20 cellular contexts compared by ENCODE assay signal in the genomic region with DNA sequence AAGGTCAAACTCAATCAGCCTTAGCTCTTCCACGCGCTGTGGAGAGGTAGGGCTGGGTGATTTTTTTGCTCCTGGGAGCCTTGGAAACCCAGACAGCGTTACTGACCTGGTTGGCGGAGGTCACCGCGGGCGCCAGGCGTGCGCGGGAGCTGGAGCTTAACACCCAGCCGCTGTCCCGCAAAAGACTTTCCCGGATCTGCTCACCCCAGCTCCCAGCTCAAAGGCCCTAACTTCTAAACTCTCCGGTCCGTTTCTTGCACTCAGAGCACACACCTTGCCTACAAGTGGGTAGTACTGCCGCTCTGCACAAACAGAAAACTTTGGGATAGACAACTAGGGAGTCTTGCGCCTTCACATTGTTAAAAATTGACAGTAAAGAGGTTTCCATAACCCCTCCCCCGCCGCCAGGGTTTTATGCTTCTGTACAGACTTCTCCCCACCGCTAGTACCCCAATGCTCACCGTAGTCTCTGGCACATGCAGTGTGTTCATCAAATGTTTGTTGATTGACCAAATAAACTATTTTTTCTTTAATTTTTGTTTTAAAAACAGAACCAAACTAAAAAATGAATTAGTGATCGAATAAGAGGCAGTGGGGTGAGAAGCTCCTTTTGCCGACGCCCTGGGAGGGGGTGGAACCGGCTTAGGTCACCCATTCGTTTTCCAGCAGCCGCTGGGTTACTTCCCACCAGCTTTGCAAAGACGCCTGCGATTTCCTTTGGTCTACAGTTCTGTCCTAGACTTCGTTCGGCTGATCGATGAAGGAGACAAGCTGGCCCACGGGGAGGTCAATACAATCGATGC. TPM values are rescaled to one million over a fixed set of nuclear protein-coding genes. Genes with fewer than 3 reads are reported as not detected.
DNase-seq lines count a peak whose midpoint lies in the region; ATAC-seq and TF ChIP-seq lines count a peak whose summit lies in the region.
"Had no signal": no experiment of that assay in that cellular context is flagged by ENCODE, and none has a peak within 500 bp of the region (broad histone marks: within the 10 kb centered on the region; RNA-seq: fewer than 3 reads in every experiment).

No MANE protein-coding gene starts in this region.

- H3K27ac ChIP-seq in mesenchymal stem cell (ENCODE audit: low read length, poor library complexity, severe bottlenecking): no peak overlapping the region
- peak overlapping the region; percentile 95 for H3K27ac ChIP-seq in trophoblast cell (ENCODE audit: low read depth, low read length)
- H3K27ac ChIP-seq: Peyer's patch, SJCRH30 had no signal

- H2BK5ac ChIP-seq in mesenchymal stem cell (ENCODE audit: low read depth, low read length, poor library complexity, severe bottlenecking) (no peak overlapping the region), trophoblast cell (ENCODE audit: low read depth, low read length, poor library complexity) (peak overlapping the region; percentile 92)

- peaks cover 5% of the 10 kb centered on the region for H3K4me1 ChIP-seq in mesenchymal stem cell (ENCODE audit: control insufficient read depth, insufficient read depth, low read depth, low read length)
- H3K4me1 ChIP-seq in trophoblast cell (ENCODE audit: control insufficient read depth in 1 of 2, insufficient read depth in 2 of 2, low read length in 2 of 2): peaks cover 23 to 41% of the 10 kb centered on the region in 2 experiments
- H3K4me1 ChIP-seq: SJCRH30 had no signal

- H3K4me3 ChIP-seq in mesenchymal stem cell (ENCODE audit: insufficient read depth in 1 of 2, low read depth in 1 of 2, low read length in 2 of 2): peak overlapping the region in 1 of 2 experiments; percentile 79
- H3K4me3 ChIP-seq in trophoblast cell (ENCODE audit: low read depth, low read length): peak overlapping the region; percentile 51
- H3K4me3 ChIP-seq: SJCRH30 had no signal

- peak overlapping the region; percentile 93 for H4K12ac ChIP-seq in trophoblast cell (ENCODE audit: low read depth, low read length)

- H3K36me3 ChIP-seq in mesenchymal stem cell (ENCODE audit: control insufficient read depth in 1 of 2, insufficient read depth in 2 of 2, low read depth in 1 of 2, low read length in 2 of 2): no peaks in the 10 kb centered on the region
- H3K36me3 ChIP-seq in trophoblast cell (ENCODE audit: control insufficient read depth in 1 of 2, insufficient read depth in 2 of 2, low read length in 2 of 2): peaks cover 2% of the 10 kb centered on the region in 2 experiments
- H3K36me3 ChIP-seq: Peyer's patch, SJCRH30 had no signal

- H3K36me3 Mint-ChIP-seq in WTC11: no peaks in the 10 kb centered on the region
- H3K36me3 Mint-ChIP-seq: CD8-positive, alpha-beta T cell had no signal

- no peak overlapping the region for H3K14ac ChIP-seq in mesenchymal stem cell (ENCODE audit: low read length in 2 of 2)
- peak overlapping the region; percentile 91 for H3K14ac ChIP-seq in trophoblast cell (ENCODE audit: low read length)

- H3K79me1 ChIP-seq in mesenchymal stem cell (replicated peaks; ENCODE audit: low read length, poor library complexity, severe bottlenecking) (no peaks in the 10 kb centered on the region), trophoblast cell (ENCODE audit: low read length) (peaks cover 83% of the 10 kb centered on the region)

- no peak overlapping the region for H3K9ac ChIP-seq in mesenchymal stem cell (ENCODE audit: low read length)
- peak overlapping the region; percentile 25 for H3K9ac ChIP-seq in trophoblast cell (ENCODE audit: low read length)

- 7% methylated on average over 31 of the region's 34 CpGs for WGBS in mesenchymal stem cell
- no CpG with 5 or more reads among the region's 34 CpGs for WGBS in trophoblast cell (ENCODE audit: extremely low coverage, insufficient coverage, insufficient read length)

- no peak overlapping the region for H3K27ac Mint-ChIP-seq in WTC11
- H3K27ac Mint-ChIP-seq: CD8-positive, alpha-beta T cell had no signal

- H3K18ac ChIP-seq in mesenchymal stem cell (ENCODE audit: low read depth in 1 of 2, low read length in 2 of 2) (peak overlapping the region in 1 of 2 experiments; percentile 28), trophoblast cell (ENCODE audit: low read length) (peak overlapping the region; percentile 89)

- H4K8ac ChIP-seq in mesenchymal stem cell (ENCODE audit: low read length): peak overlapping the region; percentile 16
- H4K8ac ChIP-seq in trophoblast cell (ENCODE audit: low read depth, low read length): peak overlapping the region; percentile 90

- H3K4me2 ChIP-seq in mesenchymal stem cell (ENCODE audit: low read length, poor library complexity, severe bottlenecking) (no peak overlapping the region), trophoblast cell (ENCODE audit: low read length) (peak overlapping the region; percentile 52)

- no peak overlapping the region for H4K91ac ChIP-seq in mesenchymal stem cell (ENCODE audit: low read length)
- peak overlapping the region; percentile 99 for H4K91ac ChIP-seq in trophoblast cell (ENCODE audit: low read depth, low read length)

- no peak overlapping the region for H2AFZ ChIP-seq in mesenchymal stem cell (ENCODE audit: low read depth, low read length)
- H2AFZ ChIP-seq in trophoblast cell (ENCODE audit: insufficient read depth, low read length, poor library complexity): peak overlapping the region; percentile 25

- DNase-seq in ELF-1 (ENCODE audit: low read depth, low spot score) (peak; percentile 44), WTC11 (ENCODE audit: low spot score) (no peak), mesenchymal stem cell (no peak), trophoblast cell (no peak), NCI-H146 treated with DMSO at 0.1 percent for 48 hours (lab: John Stamatoyannopoulos, UW; ENCODE audit: unreplicated experiment) (no peak), NCI-H2171 (lab: John Stamatoyannopoulos, UW) (no peak)
- DNase-seq: AML-193; C1 segment of cervical spinal cord; CD8-positive, alpha-beta T cell; HCEC 1CT; Kasumi-1; NCI-H1694 treated with DMSO at 0.1 percent for 48 hours; NCI-H2081 treated with DMSO at 0.1 percent for 48 hours; NCI-H446; NCI-H526; Peyer's patch; SJCRH30 had no signal

- H3K27me3 ChIP-seq in mesenchymal stem cell (ENCODE audit: control insufficient read depth in 1 of 2, insufficient read depth in 1 of 2, low read length in 2 of 2): peaks cover 66 to 99% of the 10 kb centered on the region in 2 experiments
- H3K27me3 ChIP-seq in trophoblast cell (ENCODE audit: insufficient read depth, low read length): no peaks in the 10 kb centered on the region
- H3K27me3 ChIP-seq: SJCRH30 had no signal

- H3K9me3 ChIP-seq in mesenchymal stem cell (ENCODE audit: control insufficient read depth, low read length) (no peaks in the 10 kb centered on the region), trophoblast cell (ENCODE audit: insufficient read depth, low read depth, low read length) (no peaks in the 10 kb centered on the region)
- H3K9me3 ChIP-seq: Peyer's patch, SJCRH30 had no signal

- peak overlapping the region in 1 of 2 experiments; percentile 55 for H3K4ac ChIP-seq in mesenchymal stem cell (ENCODE audit: low read depth in 1 of 2, low read length in 2 of 2)
- peak overlapping the region; percentile 88 for H3K4ac ChIP-seq in trophoblast cell (ENCODE audit: low read depth, low read length)

- peaks cover 100% of the 10 kb centered on the region for H3K27me3 Mint-ChIP-seq in WTC11 (ENCODE audit: low read depth)

- H3K4me3 Mint-ChIP-seq in WTC11: peak overlapping the region; percentile 53; the same call in 1 of the 2 replicates
- H3K4me3 Mint-ChIP-seq: CD8-positive, alpha-beta T cell had no signal

- ATAC-seq in WTC11: no peak
- ATAC-seq in HG02840 (IDR thresholded peaks at IDR 0.05; ENCODE audit: low FRiP score, unreplicated experiment): no peak
- no peak for ATAC-seq in HG03442 (IDR thresholded peaks at IDR 0.05; ENCODE audit: unreplicated experiment)
- ATAC-seq: CD8-positive, alpha-beta T cell had no signal

- H2BK12ac ChIP-seq in mesenchymal stem cell (ENCODE audit: low read length in 2 of 2) (no peak overlapping the region), trophoblast cell (ENCODE audit: low read length) (peak overlapping the region; percentile 94)

- no peak overlapping the region for H2AK5ac ChIP-seq in mesenchymal stem cell (ENCODE audit: low read length, severe bottlenecking)
- peak overlapping the region; percentile 91 for H2AK5ac ChIP-seq in trophoblast cell (ENCODE audit: low read length)

- H2BK15ac ChIP-seq in mesenchymal stem cell (ENCODE audit: low read depth, poor library complexity, severe bottlenecking): no peak overlapping the region

- H3K9me3 Mint-ChIP-seq in WTC11: no peaks in the 10 kb centered on the region
- H3K9me3 Mint-ChIP-seq: CD8-positive, alpha-beta T cell had no signal

- POLR2A ChIA-PET in WTC11 (lab: Charles Lee): no interaction called here

- no peak for TF ChIP-seq CTCF in WTC11 (IDR thresholded peaks at IDR 0.05)

- CTCF ChIA-PET in WTC11 (lab: Charles Lee): interaction anchor here (3.1 kb wide), 1 partner anchor 12 kb away, joined by 15 read pairs; a partner anchor contains a TSS

- H2BK120ac ChIP-seq in mesenchymal stem cell (ENCODE audit: low read depth, low read length) (no peak overlapping the region), trophoblast cell (ENCODE audit: insufficient read depth, low read length, poor library complexity) (peak overlapping the region; percentile 94)

- peaks cover 47% of the 10 kb centered on the region for H3K79me2 ChIP-seq in trophoblast cell (ENCODE audit: control insufficient read depth, insufficient read depth, low read length, poor library complexity)

- peak overlapping the region in 1 of 2 experiments; percentile 94 for H3K23ac ChIP-seq in mesenchymal stem cell (ENCODE audit: low read length in 2 of 2)
- H3K23ac ChIP-seq in trophoblast cell (ENCODE audit: low read length): no peak overlapping the region

- H3K4me1 Mint-ChIP-seq in WTC11: peaks cover 75% of the 10 kb centered on the region

TF ChIP-seq in WTC11, 78 proteins besides CTCF, POLR2A, EP300 and RAD21 (continues in another document):
- TF ChIP-seq TEAD4 (CRISPR knock-in tag; IDR thresholded peaks at IDR 0.05): no peak
- no peak for TF ChIP-seq FOXP1 (CRISPR knock-in tag; IDR thresholded peaks at IDR 0.05; ENCODE audit: borderline replicate concordance)
- TF ChIP-seq, protein P1, sequence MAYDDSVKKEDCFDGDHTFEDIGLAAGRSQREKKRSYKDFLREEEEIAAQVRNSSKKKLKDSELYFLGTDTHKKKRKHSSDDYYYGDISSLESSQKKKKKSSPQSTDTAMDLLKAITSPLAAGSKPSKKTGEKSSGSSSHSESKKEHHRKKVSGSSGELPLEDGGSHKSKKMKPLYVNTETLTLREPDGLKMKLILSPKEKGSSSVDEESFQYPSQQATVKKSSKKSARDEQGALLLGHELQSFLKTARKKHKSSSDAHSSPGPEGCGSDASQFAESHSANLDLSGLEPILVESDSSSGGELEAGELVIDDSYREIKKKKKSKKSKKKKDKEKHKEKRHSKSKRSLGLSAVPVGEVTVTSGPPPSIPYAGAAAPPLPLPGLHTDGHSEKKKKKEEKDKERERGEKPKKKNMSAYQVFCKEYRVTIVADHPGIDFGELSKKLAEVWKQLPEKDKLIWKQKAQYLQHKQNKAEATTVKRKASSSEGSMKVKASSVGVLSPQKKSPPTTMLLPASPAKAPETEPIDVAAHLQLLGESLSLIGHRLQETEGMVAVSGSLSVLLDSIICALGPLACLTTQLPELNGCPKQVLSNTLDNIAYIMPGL (CRISPR knock-in tag; IDR thresholded peaks at IDR 0.05): no peak
- no peak for TF ChIP-seq TP53 (CRISPR knock-in tag; IDR thresholded peaks at IDR 0.05)

RNA-seq across cellular contexts. Expression of a gene that starts 12.7 kb away (rescaled TPM):
- 0.89 to 2.2 TPM (median 0.92 TPM) in 3 replicates for total RNA-seq in WTC11 (2021)
- 59.8 TPM for polyA plus RNA-seq in mesenchymal stem cell (2013, experiment 1 of 2)
- polyA plus RNA-seq in mesenchymal stem cell (2013, experiment 2 of 2): 57.6 TPM
- 292 and 302 TPM in 2 replicates for polyA plus RNA-seq in trophoblast cell (2013)
- total RNA-seq: CD8-positive, alpha-beta T cell; OCI-LY7; SJCRH30 had no signal
